Comparison of ENCODE assay signal across 9 cellular contexts in the genomic region with DNA sequence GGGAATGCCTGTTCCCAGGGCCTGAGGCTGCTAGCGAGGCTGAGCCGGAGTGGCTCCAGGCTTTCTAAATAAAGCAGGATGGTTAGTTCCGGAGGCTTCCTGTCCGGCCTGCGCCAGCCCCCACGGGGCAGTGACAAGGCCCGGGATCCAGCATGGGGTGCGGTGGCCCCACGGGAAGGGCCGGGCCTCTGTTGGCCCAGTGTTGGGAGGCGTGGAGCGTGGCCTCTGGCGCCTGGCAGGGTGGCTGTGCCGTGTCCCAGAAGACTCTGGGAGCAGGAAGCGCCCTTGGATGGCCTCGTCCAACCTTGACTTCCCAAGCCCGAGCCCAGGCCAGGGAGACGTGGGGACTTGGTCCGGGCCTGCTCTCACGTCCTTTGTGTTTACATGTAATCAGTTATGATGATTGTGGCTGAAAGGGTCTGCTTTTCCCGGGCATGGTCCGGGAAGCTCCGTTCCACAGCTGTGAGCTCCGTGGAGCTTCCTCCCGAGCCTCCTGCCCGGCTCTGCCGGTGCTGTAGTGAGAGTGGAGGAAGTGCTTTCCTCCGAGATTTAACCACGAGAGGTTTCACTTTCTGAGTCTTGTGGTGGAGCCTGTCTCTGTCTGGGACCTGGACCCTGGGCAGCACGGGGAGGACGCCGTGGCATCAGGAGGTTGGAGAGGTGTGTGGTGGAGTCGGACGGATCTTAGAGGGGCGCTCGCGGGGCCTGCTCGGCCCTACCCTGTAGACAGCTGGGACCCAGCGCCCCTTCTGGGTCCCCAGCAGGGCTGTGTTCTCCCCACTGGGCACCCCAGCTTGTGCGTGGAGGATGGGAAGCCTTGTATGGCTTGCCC. TPM values are rescaled to one million over a fixed set of nuclear protein-coding genes. Genes with fewer than 3 reads are reported as not detected.
DNase-seq lines count a peak whose midpoint lies in the region; ATAC-seq, FAIRE-seq and TF ChIP-seq lines count a peak whose summit lies in the region.
"Had no signal": no experiment of that assay in that cellular context is flagged by ENCODE, and none has a peak within 500 bp of the region (broad histone marks: within the 10 kb centered on the region; RNA-seq: fewer than 3 reads in every experiment).

No MANE protein-coding gene starts in this region.

- intact Hi-C loops in MCF 10A (cut with micrococcal nuclease) = no loop called here
- intact Hi-C loops in testis (cut with DNase I; ENCODE audit: low total_unique reads) = no loop called here
- intact Hi-C loops in Caco-2 (cut with micrococcal nuclease; ENCODE audit: unreplicated experiment) = no loop called here

- H3K4me1 ChIP-seq in keratinocyte (ENCODE audit: control insufficient read depth, extremely low read depth, insufficient read depth, low read length) (peaks cover 29% of the 10 kb centered on the region), testis (peaks cover 67% of the 10 kb centered on the region), Caco-2 (peaks cover 28% of the 10 kb centered on the region)

- peak overlapping the region; percentile 76 for H3K9ac ChIP-seq in keratinocyte (ENCODE audit: control insufficient read depth, extremely low read depth, insufficient read depth, low read length)

- POLR2A ChIA-PET in MCF 10A (lab: Yijun Ruan, JAX) (interaction anchor here (0.6 to 3.9 kb wide), 3 partner anchors 63 to 175 kb away, joined by 3 to 13 read pairs (median 3); no protein-coding TSS in a partner anchor), Caco-2 (lab: Charles Lee) (no interaction called here)

- ATAC-seq in GM21723 (IDR thresholded peaks at IDR 0.05; ENCODE audit: unreplicated experiment) (no peak), HG02938 (IDR thresholded peaks at IDR 0.05; ENCODE audit: unreplicated experiment) (no peak)

- WGBS in testis, 2 donors = 40% methylated on average over 15 to 40 of the region's 40 CpGs

- dilution Hi-C loops in keratinocyte (cut with MboI; ENCODE audit: extremely low pct_ligation_motif_present, low sequenced_read_pairs) = no loop called here

- peak; percentile 22 for DNase-seq in LHCN-M2 (ENCODE audit: low read depth)
- DNase-seq in MCF 10A (ENCODE audit: unreplicated experiment) = no peak
- DNase-seq in keratinocyte (ENCODE audit: low read depth, low spot score) = no peak
- DNase-seq in testis = peak; percentile 59
- DNase-seq in Caco-2 = no peak
- no peak for DNase-seq in COLO829 (ENCODE audit: low spot score)
- DNase-seq: natural killer cell had no signal

- H3K4me1 Mint-ChIP-seq in MCF 10A (ENCODE audit: insufficient read depth, unreplicated experiment) = peaks cover 24% of the 10 kb centered on the region
- H3K4me1 Mint-ChIP-seq in Caco-2 (ENCODE audit: low read depth, unreplicated experiment) = no peaks in the 10 kb centered on the region

- H3K27ac ChIP-seq in keratinocyte (ENCODE audit: control insufficient read depth, insufficient read depth, low read length) = peak overlapping the region; percentile 52
- peak overlapping the region; percentile 64 to 88 for H3K27ac ChIP-seq in testis

- H3K27ac Mint-ChIP-seq in MCF 10A (ENCODE audit: low read depth, unreplicated experiment) (peak overlapping the region; percentile 69), Caco-2 (ENCODE audit: unreplicated experiment) (no peak overlapping the region)
- H3K27ac Mint-ChIP-seq: natural killer cell had no signal

- H3K79me2 ChIP-seq in keratinocyte (ENCODE audit: control insufficient read depth, insufficient read depth, low read length) = peaks cover 90% of the 10 kb centered on the region

- TF ChIP-seq CTCF in MCF 10A (IDR thresholded peaks at IDR 0.05; ENCODE audit: unreplicated experiment) (no peak), keratinocyte (optimal IDR thresholded peaks at IDR 0.05 in 1 of 3, IDR thresholded peaks at IDR 0.05 in 1 of 3, conservative IDR thresholded peaks at IDR 0.05 in 1 of 3; ENCODE audit: extremely low read depth in 1 of 3, insufficient read depth in 2 of 3, low read length in 3 of 3) (no peak), testis (IDR thresholded peaks at IDR 0.05) (no peak), Caco-2 (IDR thresholded peaks at IDR 0.05; ENCODE audit: insufficient read depth in 1 of 2, low read depth in 1 of 2, low read length in 1 of 2, severe bottlenecking in 1 of 2, unreplicated experiment in 1 of 2) (no peak)

- peak overlapping the region; percentile 37 for H2AFZ ChIP-seq in keratinocyte (ENCODE audit: control insufficient read depth, low read length)

- H3K36me3 Mint-ChIP-seq in MCF 10A (ENCODE audit: insufficient read depth, unreplicated experiment) (no peaks in the 10 kb centered on the region), Caco-2 (ENCODE audit: insufficient read depth, unreplicated experiment) (no peaks in the 10 kb centered on the region)
- H3K36me3 Mint-ChIP-seq: natural killer cell had no signal

- BruUV-seq in MCF 10A (replicated peaks; lab: Mats Ljungman, UMichigan) = no TSS peak
- BruUV-seq in Caco-2 (replicated peaks; lab: Mats Ljungman, UMichigan) = no TSS peak

- H4K20me1 ChIP-seq in keratinocyte (ENCODE audit: control insufficient read depth, extremely low read depth, insufficient read depth, low read length) = peaks cover 5% of the 10 kb centered on the region

- H3K27me3 Mint-ChIP-seq in MCF 10A (ENCODE audit: insufficient read depth, unreplicated experiment) (no peaks in the 10 kb centered on the region), Caco-2 (ENCODE audit: insufficient read depth, unreplicated experiment) (no peaks in the 10 kb centered on the region)

- FAIRE-seq in keratinocyte (lab: Jason Lieb, UNC) = peak; percentile 57

- no peaks in the 10 kb centered on the region for H3K9me3 Mint-ChIP-seq in MCF 10A (ENCODE audit: unreplicated experiment)
- no peaks in the 10 kb centered on the region for H3K9me3 Mint-ChIP-seq in Caco-2 (ENCODE audit: unreplicated experiment)
- H3K9me3 Mint-ChIP-seq: natural killer cell had no signal

- CTCF ChIA-PET in MCF 10A (lab: Yijun Ruan, JAX) (interaction anchor here (0.6 to 2.8 kb wide), 4 partner anchors 10 to 95 kb away, joined by 3 to 18 read pairs (median 8); no protein-coding TSS in a partner anchor), Caco-2 (lab: Charles Lee) (no interaction called here)

- no peak for TF ChIP-seq POLR2A in testis (IDR thresholded peaks at IDR 0.05)

- H3K27me3 ChIP-seq in keratinocyte (ENCODE audit: control insufficient read depth, extremely low read depth, insufficient read depth, low read length) (no peaks in the 10 kb centered on the region), testis (no peaks in the 10 kb centered on the region), Caco-2 (replicated peaks; ENCODE audit: control insufficient read depth, insufficient read depth, low read length) (no peaks in the 10 kb centered on the region)

- H3K4me3 Mint-ChIP-seq in MCF 10A (ENCODE audit: unreplicated experiment) (peak overlapping the region; percentile 93), Caco-2 (ENCODE audit: unreplicated experiment) (no peak overlapping the region)
- H3K4me3 Mint-ChIP-seq: natural killer cell had no signal

- peaks cover 0 to 1% of the 10 kb centered on the region in 2 experiments for H3K36me3 ChIP-seq in keratinocyte (ENCODE audit: control insufficient read depth in 2 of 2, extremely low read depth in 1 of 2, insufficient read depth in 2 of 2, low read length in 2 of 2)
- H3K36me3 ChIP-seq in testis (ENCODE audit: low read depth, missing control alignments) = no peaks in the 10 kb centered on the region
- no peaks in the 10 kb centered on the region for H3K36me3 ChIP-seq in Caco-2 (ENCODE audit: control insufficient read depth, insufficient read depth, low read length)

- H3K9me3 ChIP-seq in keratinocyte (ENCODE audit: control insufficient read depth, low read depth, low read length) (no peaks in the 10 kb centered on the region), testis (no peaks in the 10 kb centered on the region), Caco-2 (no peaks in the 10 kb centered on the region)

- peak overlapping the region; percentile 12 to 86 (median 34) for H3K4me3 ChIP-seq in keratinocyte (ENCODE audit: control insufficient read depth in 2 of 3, extremely low read depth in 1 of 3, insufficient read depth in 2 of 3, low read depth in 1 of 3, low read length in 3 of 3)
- H3K4me3 ChIP-seq in testis = peak overlapping the region; percentile 1 to 6
- H3K4me3 ChIP-seq in Caco-2 (ENCODE audit: low read depth, low read length) = no peak overlapping the region

- H3K9me1 ChIP-seq in keratinocyte (ENCODE audit: control insufficient read depth, extremely low read depth, insufficient read depth, low read length) = no peaks in the 10 kb centered on the region

- H3K4me2 ChIP-seq in keratinocyte (ENCODE audit: control insufficient read depth, extremely low read depth, insufficient read depth, low read depth, low read length) = peak overlapping the region; percentile 84

RNA-seq across cellular contexts. Expression of a gene that starts 4.6 kb away (rescaled TPM):
- 80.7 and 81.2 TPM in 2 replicates for total RNA-seq in LHCN-M2 (2014; rRNA removed)
- 63.8 TPM for polyA plus RNA-seq in LHCN-M2 (2012)
- total RNA-seq in MCF 10A (2022) = 40.9 and 48.1 TPM in 2 replicates
- 12.7 to 47.8 TPM (median 17.6 TPM) in 3 replicates for polyA plus RNA-seq in keratinocyte
- 5.3 TPM for polyA plus RNA-seq in keratinocyte (2011; ENCODE audit: low read depth)
- 23.6 and 40.7 TPM in 2 replicates for polyA plus RNA-seq in keratinocyte (2011; cell fraction: cytosol; rRNA removed)
- polyA plus RNA-seq in keratinocyte (2011; cell fraction: nucleus; rRNA removed) = 30.7 and 37.7 TPM in 2 replicates
- 30.2 and 62.2 TPM in 2 replicates for polyA plus RNA-seq in keratinocyte (2012; ENCODE audit: low replicate concordance)
- polyA minus RNA-seq in keratinocyte = 28.8 to 128 TPM (median 38.1 TPM) in 3 replicates
- polyA minus RNA-seq in keratinocyte (2011; cell fraction: cytosol; rRNA and poly(A)+ RNA removed) = 40.5 TPM
- 17.4 and 19.7 TPM in 2 replicates for polyA minus RNA-seq in keratinocyte (2011; cell fraction: nucleus; rRNA and poly(A)+ RNA removed)
- total RNA-seq in testis = 100 to 1,000 TPM; 113 to 122 TPM
- polyA plus RNA-seq in testis (ENCODE audit: insufficient read depth, low read depth, low replicate concordance) = 125 TPM
- total RNA-seq in Caco-2 (2022) = 50.0 and 50.7 TPM in 2 replicates

RNA-seq across cellular contexts. Expression of a gene that starts 36.4 kb away (rescaled TPM):
- total RNA-seq in LHCN-M2 (2014; rRNA removed) = 257 and 316 TPM in 2 replicates
- 436 TPM for polyA plus RNA-seq in LHCN-M2 (2012)
- 266 and 273 TPM in 2 replicates for total RNA-seq in MCF 10A (2022)
- polyA plus RNA-seq in keratinocyte = 249 to 337 TPM (median 316 TPM) in 3 replicates
- polyA plus RNA-seq in keratinocyte (2011; ENCODE audit: low read depth) = 171 TPM
- 305 and 467 TPM in 2 replicates for polyA plus RNA-seq in keratinocyte (2011; cell fraction: cytosol; rRNA removed)
- polyA plus RNA-seq in keratinocyte (2011; cell fraction: nucleus; rRNA removed) = 152 and 214 TPM in 2 replicates
- 144 and 286 TPM in 2 replicates for polyA plus RNA-seq in keratinocyte (2012; ENCODE audit: low replicate concordance)
- polyA minus RNA-seq in keratinocyte = 324 to 462 TPM (median 417 TPM) in 3 replicates
- 635 TPM for polyA minus RNA-seq in keratinocyte (2011; cell fraction: cytosol; rRNA and poly(A)+ RNA removed)
- polyA minus RNA-seq in keratinocyte (2011; cell fraction: nucleus; rRNA and poly(A)+ RNA removed) = 62.3 and 73.5 TPM in 2 replicates
- 100 to 1,000 TPM; 354 to 539 TPM for total RNA-seq in testis
- polyA plus RNA-seq in testis (ENCODE audit: insufficient read depth, low read depth, low replicate concordance) = 314 TPM
- total RNA-seq in Caco-2 (2022) = 132 and 144 TPM in 2 replicates

RNA-seq across cellular contexts. Expression of a gene that starts 37.1 kb away (rescaled TPM):
- total RNA-seq in LHCN-M2 (2014; rRNA removed) (0.06 and 0.40 TPM in 2 replicates), MCF 10A (2022) (32.9 and 47.1 TPM in 2 replicates), testis (1 to 10 TPM; 2.5 to 3.6 TPM), Caco-2 (2022) (not detected in 2 replicates)
- polyA plus RNA-seq in LHCN-M2 (2012) = 0.02 TPM
- polyA plus RNA-seq in keratinocyte (60.0 to 77.0 TPM (median 71.9 TPM) in 3 replicates), testis (ENCODE audit: insufficient read depth, low read depth, low replicate concordance) (4.0 TPM)
- polyA plus RNA-seq in keratinocyte (2011; ENCODE audit: low read depth) = 31.8 TPM
- polyA plus RNA-seq in keratinocyte (2011; cell fraction: cytosol; rRNA removed) = 59.1 and 99.8 TPM in 2 replicates
- 31.2 and 40.4 TPM in 2 replicates for polyA plus RNA-seq in keratinocyte (2011; cell fraction: nucleus; rRNA removed)
- polyA plus RNA-seq in keratinocyte (2012; ENCODE audit: low replicate concordance) = 92.2 and 95.0 TPM in 2 replicates
- polyA minus RNA-seq in keratinocyte = 47.1 to 107 TPM (median 56.3 TPM) in 3 replicates
- 115 TPM for polyA minus RNA-seq in keratinocyte (2011; cell fraction: cytosol; rRNA and poly(A)+ RNA removed)
- polyA minus RNA-seq in keratinocyte (2011; cell fraction: nucleus; rRNA and poly(A)+ RNA removed) = 30.8 and 32.5 TPM in 2 replicates

Comparison
In these comparisons a context has a peak if more than half of its experiments do, and no peak if none do; other contexts are left out.
1. DNase-seq: peak in LHCN-M2 (single experiment) and testis (single experiment); none in MCF 10A (single experiment), keratinocyte (single experiment), Caco-2 (0 of 2) and COLO829 (single experiment).